ENCODE assay signal across 39 cellular contexts in the genomic region with DNA sequence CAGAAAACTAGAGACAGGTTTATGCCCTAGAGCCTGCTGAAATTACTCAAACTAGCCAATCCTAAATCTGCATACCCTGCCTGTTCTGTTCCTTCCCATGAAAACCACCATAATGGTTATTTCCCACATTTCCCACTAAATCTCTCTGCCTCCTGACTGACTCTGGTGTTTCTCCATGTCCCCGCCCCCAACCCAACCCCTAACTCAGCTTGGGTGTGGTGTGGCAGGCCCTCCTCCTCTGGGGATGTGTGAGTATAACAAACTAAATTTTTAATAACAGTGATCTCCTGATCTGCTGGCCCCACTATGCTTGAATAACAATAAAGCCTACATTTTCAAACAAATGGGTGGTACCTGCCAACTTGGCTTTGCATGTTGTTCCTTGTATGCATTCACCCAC. TPM values are rescaled to one million over a fixed set of nuclear protein-coding genes. Genes with fewer than 3 reads are reported as not detected.
"Had no signal": no experiment of that assay in that cellular context is flagged by ENCODE, and none has a peak within 500 bp of the region (broad histone marks: within the 10 kb centered on the region; RNA-seq: fewer than 3 reads in every experiment).

No MANE protein-coding gene starts in this region.

- H3K27ac ChIP-seq: adrenal gland, body of pancreas, brain microvascular endothelial cell, breast epithelium, VCaP had no signal

- H3K4me1 ChIP-seq: adrenal gland, body of pancreas, breast epithelium had no signal

- H3K4me3 Mint-ChIP-seq: activated CD4-positive, alpha-beta memory T cell treated with anti-CD3 and anti-CD28 coated beads for 36 hours; activated CD4-positive, alpha-beta T cell treated with anti-CD3 and anti-CD28 coated beads for 36 hours; activated CD4-positive, alpha-beta T cell treated with anti-CD3 and anti-CD28 coated beads, Interleukin-2, amount 10 ng/mL, durations not matched to agents 7 days and 5 days; activated CD8-positive, alpha-beta T cell treated with anti-CD3 and anti-CD28 coated beads for 36 hours; activated naive CD4-positive, alpha-beta T cell treated with anti-CD3 and anti-CD28 coated beads for 36 hours; activated naive CD8-positive, alpha-beta T cell treated with anti-CD3 and anti-CD28 coated beads for 36 hours; activated T-cell treated with anti-CD3 and anti-CD28 coated beads, Interleukin-2, amount 50 U/mL, for 4 hours; activated T-cell treated with anti-CD3 and anti-CD28 coated beads, Interleukin-2, amount 50 U/mL, for 72 hours; activated T-helper 1 cell treated with anti-CD3 and anti-CD28 coated beads, Interleukin-12 subunit alpha, Interleukin-12 subunit beta, Interleukin-2, Interleukin-4 antibody, amounts not matched to agents 30 ng/mL and 10 ng/mL and 1 ng/mL, durations not matched to agents 14 hours and 24 hours and 36 hours; activated T-helper 17 cell treated with anti-CD3 and anti-CD28 coated beads, Interleukin-2, amount 50 U/mL, for 72 hours; T-helper 1 cell treated with Interleukin-12 subunit alpha and Interleukin-12 subunit beta and Interleukin-4 antibody, amounts not matched to agents 30 μg/mL and 1 μg/mL, for 36 hours; T-helper 2 cell treated with Interferon-gamma antibody and Interleukin-4, amounts not matched to agents 5 μg/mL and 100 μg/mL, for 36 hours had no signal

- H3K27me3 ChIP-seq: adrenal gland, body of pancreas, brain microvascular endothelial cell, breast epithelium had no signal

- H3K4me3 ChIP-seq: adrenal gland, body of pancreas, breast epithelium had no signal

- H3K27ac Mint-ChIP-seq: activated CD4-positive, alpha-beta memory T cell treated with anti-CD3 and anti-CD28 coated beads for 36 hours; activated CD4-positive, alpha-beta T cell treated with anti-CD3 and anti-CD28 coated beads for 36 hours; activated CD4-positive, alpha-beta T cell treated with anti-CD3 and anti-CD28 coated beads, Interleukin-2, amount 10 ng/mL, durations not matched to agents 7 days and 5 days; activated CD8-positive, alpha-beta T cell treated with anti-CD3 and anti-CD28 coated beads for 36 hours; activated naive CD4-positive, alpha-beta T cell treated with anti-CD3 and anti-CD28 coated beads for 36 hours; activated naive CD4-positive, alpha-beta T cell treated with anti-CD3 and anti-CD28 coated beads, Interleukin-2, amount 50 U/mL, for 72 hours; activated naive CD8-positive, alpha-beta T cell treated with anti-CD3 and anti-CD28 coated beads for 36 hours; activated T-cell treated with anti-CD3 and anti-CD28 coated beads, Interleukin-2, amount 50 U/mL, for 72 hours; activated T-helper 1 cell treated with anti-CD3 and anti-CD28 coated beads, Interleukin-12 subunit alpha, Interleukin-12 subunit beta, Interleukin-2, Interleukin-4 antibody, amounts not matched to agents 30 ng/mL and 10 ng/mL and 1 ng/mL, durations not matched to agents 14 hours and 24 hours and 36 hours; activated T-helper 17 cell treated with anti-CD3 and anti-CD28 coated beads, Interleukin-2, amount 50 U/mL, for 72 hours; T-helper 1 cell treated with Interleukin-12 subunit alpha and Interleukin-12 subunit beta and Interleukin-4 antibody, amounts not matched to agents 30 μg/mL and 1 μg/mL, for 36 hours; T-helper 2 cell treated with Interferon-gamma antibody and Interleukin-4, amounts not matched to agents 5 μg/mL and 100 μg/mL, for 36 hours had no signal

- FAIRE-seq: astrocyte, colon, TTC549 had no signal

- H3K36me3 ChIP-seq: adrenal gland, brain microvascular endothelial cell, breast epithelium had no signal

- ATAC-seq: activated CD4-positive, alpha-beta T cell treated with anti-CD3 and anti-CD28 coated beads for 36 hours; activated CD4-positive, CD25-positive, alpha-beta regulatory T cell treated with anti-CD3 and anti-CD28 coated beads, Interleukin-2, amount 50 U/mL, for 24 hours; activated CD8-positive, alpha-beta T cell treated with anti-CD3 and anti-CD28 coated beads for 36 hours; activated naive CD4-positive, alpha-beta T cell treated with anti-CD3 and anti-CD28 coated beads, Interleukin-2, amount 50 U/mL, for 72 hours; activated T-cell treated with anti-CD3 and anti-CD28 coated beads, Interleukin-2, amount 50 U/mL, for 4 hours; activated T-cell treated with anti-CD3 and anti-CD28 coated beads, Interleukin-2, amount 50 U/mL, for 72 hours; activated T-helper 17 cell treated with anti-CD3 and anti-CD28 coated beads, Interleukin-2, amount 50 U/mL, for 72 hours; body of pancreas had no signal

- H3K36me3 Mint-ChIP-seq: activated CD4-positive, alpha-beta memory T cell treated with anti-CD3 and anti-CD28 coated beads for 36 hours; activated naive CD8-positive, alpha-beta T cell treated with anti-CD3 and anti-CD28 coated beads for 36 hours had no signal

- H3K9me3 ChIP-seq: body of pancreas had no signal

- H3K4me1 Mint-ChIP-seq: activated CD4-positive, alpha-beta T cell treated with anti-CD3 and anti-CD28 coated beads for 36 hours; activated CD4-positive, alpha-beta T cell treated with anti-CD3 and anti-CD28 coated beads, Interleukin-2, amount 10 ng/mL, durations not matched to agents 7 days and 5 days; activated naive CD8-positive, alpha-beta T cell treated with anti-CD3 and anti-CD28 coated beads for 36 hours; activated T-helper 17 cell treated with anti-CD3 and anti-CD28 coated beads, Interleukin-2, amount 50 U/mL, for 72 hours had no signal

- DNase-seq: activated CD4-positive, alpha-beta memory T cell treated with anti-CD3 and anti-CD28 coated beads for 36 hours; activated CD4-positive, alpha-beta T cell treated with anti-CD3 and anti-CD28 coated beads for 1 hour; activated CD4-positive, alpha-beta T cell treated with anti-CD3 and anti-CD28 coated beads for 36 hours; activated CD4-positive, alpha-beta T cell treated with anti-CD3 and anti-CD28 coated beads for 48 hours; activated CD4-positive, alpha-beta T cell treated with anti-CD3 and anti-CD28 coated beads, Interleukin-2, amount 10 ng/mL, durations not matched to agents 7 days and 5 days; activated CD4-positive, CD25-positive, alpha-beta regulatory T cell; activated CD8-positive, alpha-beta memory T cell treated with anti-CD3 and anti-CD28 coated beads, Interleukin-2, amount 50 U/mL, for 4 hours; activated CD8-positive, alpha-beta T cell treated with anti-CD3 and anti-CD28 coated beads for 36 hours; activated effector memory CD4-positive, alpha-beta T cell treated with anti-CD3 and anti-CD28 coated beads, Interleukin-2, amount 50 U/mL, for 16 hours; activated gamma-delta T cell treated with Interleukin-2 at 50 U/mL for 16 hours; activated naive CD4-positive, alpha-beta T cell; activated naive CD4-positive, alpha-beta T cell treated with anti-CD3 and anti-CD28 coated beads for 36 hours; activated naive CD4-positive, alpha-beta T cell treated with anti-CD3 and anti-CD28 coated beads, Interleukin-2, amount 50 U/mL, for 16 hours; activated naive CD8-positive, alpha-beta T cell treated with anti-CD3 and anti-CD28 coated beads for 36 hours; activated T-cell treated with anti-CD3 and anti-CD28 coated beads for 4 hours; activated T-cell treated with anti-CD3 and anti-CD28 coated beads, Interleukin-2, amount 50 U/mL, for 1 hour; activated T-cell treated with anti-CD3 and anti-CD28 coated beads, Interleukin-2, amount 50 U/mL, for 4 hours; activated T-cell treated with anti-CD3 and anti-CD28 coated beads, Interleukin-2, amount 50 U/mL, for 72 hours; adrenal gland; amniotic stem cell; aorta; body of pancreas; brain microvascular endothelial cell; central memory CD4-positive, alpha-beta T cell; T-helper 2 cell; T-helper 9 cell had no signal

RNA-seq across cellular contexts. Expression of a gene that starts 35.5 kb away (rescaled TPM):
- total RNA-seq: activated CD4-positive, alpha-beta memory T cell treated with anti-CD3 and anti-CD28 coated beads for 36 hours; activated CD4-positive, alpha-beta T cell treated with anti-CD3 and anti-CD28 coated beads for 36 hours; activated CD4-positive, alpha-beta T cell treated with anti-CD3 and anti-CD28 coated beads, Interleukin-2, amount 10 ng/mL, durations not matched to agents 7 days and 5 days; activated CD8-positive, alpha-beta memory T cell treated with anti-CD3 and anti-CD28 coated beads for 36 hours; activated CD8-positive, alpha-beta T cell treated with anti-CD3 and anti-CD28 coated beads for 36 hours; activated naive CD4-positive, alpha-beta T cell treated with anti-CD3 and anti-CD28 coated beads for 36 hours; activated naive CD4-positive, alpha-beta T cell treated with anti-CD3 and anti-CD28 coated beads, Interleukin-2, amount 50 U/mL, for 72 hours; activated naive CD8-positive, alpha-beta T cell treated with anti-CD3 and anti-CD28 coated beads for 36 hours; activated T-cell treated with anti-CD3 and anti-CD28 coated beads, Interleukin-2, amount 50 U/mL, for 4 hours; activated T-cell treated with anti-CD3 and anti-CD28 coated beads, Interleukin-2, amount 50 U/mL, for 72 hours; activated T-helper 1 cell treated with anti-CD3 and anti-CD28 coated beads, Interleukin-12 subunit alpha, Interleukin-12 subunit beta, Interleukin-2, Interleukin-4 antibody, amounts not matched to agents 30 ng/mL and 10 ng/mL and 1 ng/mL, durations not matched to agents 14 hours and 24 hours and 36 hours; activated T-helper 17 cell treated with anti-CD3 and anti-CD28 coated beads, Interleukin-2, amount 50 U/mL, for 72 hours; astrocyte; breast epithelium; cerebellum had no signal
